ENCODE assay signal across 20 cellular contexts in the genomic region with DNA sequence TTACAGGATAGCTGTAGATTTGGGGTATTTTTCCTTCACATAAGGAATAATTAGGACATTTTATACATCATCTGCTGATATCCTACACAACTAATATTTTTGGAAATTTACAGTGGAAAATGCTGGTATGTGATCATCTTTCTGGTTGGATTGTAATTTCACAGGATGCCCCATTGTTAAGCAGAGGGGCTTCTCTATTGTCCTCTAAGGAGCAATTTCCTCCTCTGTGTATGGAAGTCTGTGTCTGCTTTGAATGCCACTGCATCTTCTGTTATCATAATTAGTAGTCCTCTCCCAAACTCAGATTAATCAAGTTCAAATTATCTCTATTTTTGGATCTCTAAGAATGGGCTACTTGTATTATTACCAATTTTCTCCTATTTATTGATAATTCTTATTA.
DNase-seq lines count a peak whose midpoint lies in the region; ATAC-seq, FAIRE-seq and TF ChIP-seq lines count a peak whose summit lies in the region.
"Had no signal": no experiment of that assay in that cellular context is flagged by ENCODE, and none has a peak within 500 bp of the region (broad histone marks: within the 10 kb centered on the region; RNA-seq: fewer than 3 reads in every experiment).

No MANE protein-coding gene starts in this region.

- H3K4me1 ChIP-seq in HUES64 (ENCODE audit: insufficient read depth, low read length): peaks cover 34% of the 10 kb centered on the region
- peaks cover 0 to 7% (median 3%) of the 10 kb centered on the region in 4 experiments; a peak in 1 of 7 replicates for H3K4me1 ChIP-seq in H1 (replicated peaks in 1 of 4; ENCODE audit: control insufficient read depth in 3 of 4, insufficient read depth in 4 of 4, low read length in 3 of 4)
- peaks cover 26% of the 10 kb centered on the region for H3K4me1 ChIP-seq in neural progenitor cell
- no peaks in the 10 kb centered on the region for H3K4me1 ChIP-seq in CD8-positive, alpha-beta T cell (ENCODE audit: insufficient read depth, low read length)
- H3K4me1 ChIP-seq: BLaER1 treated with 17β-estradiol and CSF1 and Interleukin-3, amounts not matched to agents 10 nM and 100 nM; Caco-2 had no signal

- POLR2A ChIA-PET in H1 (lab: Charles Lee; ENCODE audit: partially characterized antibody): no interaction called here
- POLR2A ChIA-PET in CD8-positive, alpha-beta T cell (lab: Charles Lee): no interaction called here

- H3K36me3 ChIP-seq in HUES64 (ENCODE audit: insufficient read depth, low read length): no peaks in the 10 kb centered on the region
- H3K36me3 ChIP-seq in H1 (ENCODE audit: control insufficient read depth in 2 of 4, insufficient read depth in 4 of 4, low read length in 3 of 4): no peaks in the 10 kb centered on the region
- H3K36me3 ChIP-seq in neural progenitor cell: no peaks in the 10 kb centered on the region
- H3K36me3 ChIP-seq in CD8-positive, alpha-beta T cell (ENCODE audit: insufficient read depth, low read length): no peaks in the 10 kb centered on the region
- H3K36me3 ChIP-seq: BLaER1 treated with 17β-estradiol and CSF1 and Interleukin-3, amounts not matched to agents 10 nM and 100 nM had no signal

- no peaks in the 10 kb centered on the region for H3K79me1 ChIP-seq in H1 (ENCODE audit: low read depth, low read length)

- no peak overlapping the region for H3K4me3 Mint-ChIP-seq in neural progenitor cell
- H3K4me3 Mint-ChIP-seq in activated naive CD8-positive, alpha-beta T cell treated with anti-CD3 and anti-CD28 coated beads, Interleukin-2, amount 50 U/mL, for 24 hours: no peak overlapping the region
- H3K4me3 Mint-ChIP-seq in CD8-positive, alpha-beta T cell: no peak overlapping the region
- H3K4me3 Mint-ChIP-seq: B cell, IgD-negative memory B cell had no signal

- H3K27me3 Mint-ChIP-seq in neural progenitor cell (ENCODE audit: insufficient read depth, low read depth): no peaks in the 10 kb centered on the region
- H3K27me3 Mint-ChIP-seq in activated naive CD8-positive, alpha-beta T cell treated with anti-CD3 and anti-CD28 coated beads, Interleukin-2, amount 50 U/mL, for 24 hours: no peaks in the 10 kb centered on the region
- no peaks in the 10 kb centered on the region for H3K27me3 Mint-ChIP-seq in CD8-positive, alpha-beta T cell (ENCODE audit: low read depth)
- H3K27me3 Mint-ChIP-seq: B cell, IgD-negative memory B cell had no signal

- H3K9me3 ChIP-seq in HUES64 (ENCODE audit: insufficient read depth, low read depth, low read length) (no peaks in the 10 kb centered on the region), H1 (ENCODE audit: insufficient read depth in 2 of 2, low read depth in 1 of 2, low read length in 1 of 2) (no peaks in the 10 kb centered on the region), neural progenitor cell (ENCODE audit: low read depth) (no peaks in the 10 kb centered on the region)
- H3K9me3 ChIP-seq in CD8-positive, alpha-beta T cell (ENCODE audit: low read length): no peaks in the 10 kb centered on the region
- H3K9me3 ChIP-seq: BLaER1 treated with 17β-estradiol and CSF1 and Interleukin-3, amounts not matched to agents 10 nM and 100 nM; Caco-2 had no signal

- H3K27ac Mint-ChIP-seq in neural progenitor cell: no peak overlapping the region
- no peak overlapping the region for H3K27ac Mint-ChIP-seq in activated naive CD8-positive, alpha-beta T cell treated with anti-CD3 and anti-CD28 coated beads, Interleukin-2, amount 50 U/mL, for 24 hours
- H3K27ac Mint-ChIP-seq in CD8-positive, alpha-beta T cell: no peak overlapping the region
- H3K27ac Mint-ChIP-seq: B cell, IgD-negative memory B cell had no signal

- no peak overlapping the region for H3K18ac ChIP-seq in H1 (ENCODE audit: extremely low read depth, low read length)

- H3K14ac ChIP-seq in H1 (ENCODE audit: insufficient read length): no peak overlapping the region

- no peak for TF ChIP-seq POLR2A in H1 (IDR thresholded peaks at IDR 0.05; ENCODE audit: control extremely low read depth in 1 of 2, low read depth in 2 of 2, low read length in 2 of 2)

- H3F3A ChIP-seq in neural progenitor cell (ENCODE audit: low read depth): no peaks in the 10 kb centered on the region

- no peaks in the 10 kb centered on the region for H3K27me3 ChIP-seq in HUES64 (ENCODE audit: insufficient read depth, low read length)
- H3K27me3 ChIP-seq in H1 (replicated peaks in 1 of 4; ENCODE audit: control insufficient read depth in 3 of 4, extremely low read depth in 1 of 4, insufficient read depth in 3 of 4, low read length in 3 of 4): no peaks in the 10 kb centered on the region
- no peaks in the 10 kb centered on the region for H3K27me3 ChIP-seq in neural progenitor cell
- no peaks in the 10 kb centered on the region for H3K27me3 ChIP-seq in CD8-positive, alpha-beta T cell (ENCODE audit: insufficient read depth, low read length)
- H3K27me3 ChIP-seq: BLaER1 treated with 17β-estradiol and CSF1 and Interleukin-3, amounts not matched to agents 10 nM and 100 nM had no signal

- H2BK15ac ChIP-seq in H1 (ENCODE audit: low read length): no peak overlapping the region

- no peaks in the 10 kb centered on the region for H3K36me3 Mint-ChIP-seq in neural progenitor cell
- H3K36me3 Mint-ChIP-seq in activated naive CD8-positive, alpha-beta T cell treated with anti-CD3 and anti-CD28 coated beads, Interleukin-2, amount 50 U/mL, for 24 hours (ENCODE audit: low read depth): no peaks in the 10 kb centered on the region
- no peaks in the 10 kb centered on the region for H3K36me3 Mint-ChIP-seq in CD8-positive, alpha-beta T cell
- H3K36me3 Mint-ChIP-seq: IgD-negative memory B cell had no signal

- H4K20me1 ChIP-seq in H1 (replicated peaks in 1 of 2; ENCODE audit: control insufficient read depth in 1 of 2, insufficient read depth in 2 of 2, low read length in 2 of 2): no peaks in the 10 kb centered on the region
- no peaks in the 10 kb centered on the region for H4K20me1 ChIP-seq in neural progenitor cell (ENCODE audit: low read depth)
- H4K20me1 ChIP-seq: BLaER1 treated with 17β-estradiol and CSF1 and Interleukin-3, amounts not matched to agents 10 nM and 100 nM had no signal

- H2BK120ac ChIP-seq in H1 (replicated peaks; ENCODE audit: low read depth, low read length): no peak overlapping the region

- H2BK12ac ChIP-seq in H1 (ENCODE audit: low read depth, low read length): no peak overlapping the region

- no peak for TF ChIP-seq RAD21 in H1 (IDR thresholded peaks at IDR 0.05 in 1 of 2, conservative IDR thresholded peaks at IDR 0.05 in 1 of 2; ENCODE audit: low read depth in 2 of 2, low read length in 2 of 2)

- H3K9ac ChIP-seq in HUES64 (ENCODE audit: low read depth, low read length) (no peak overlapping the region), H1 (replicated peaks in 1 of 4; ENCODE audit: extremely low read depth in 1 of 4, low read depth in 3 of 4, low read length in 3 of 4) (no peak overlapping the region), neural progenitor cell (no peak overlapping the region)
- H3K9ac ChIP-seq: BLaER1 treated with 17β-estradiol and CSF1 and Interleukin-3, amounts not matched to agents 10 nM and 100 nM had no signal

- no peak overlapping the region for H3K4me2 ChIP-seq in H1 (ENCODE audit: insufficient read depth in 1 of 2, low read depth in 2 of 2, low read length in 2 of 2)
- H3K4me2 ChIP-seq in neural progenitor cell: no peak overlapping the region
- H3K4me2 ChIP-seq: BLaER1 treated with 17β-estradiol and CSF1 and Interleukin-3, amounts not matched to agents 10 nM and 100 nM had no signal

- H3K4me3 ChIP-seq in HUES64 (ENCODE audit: low read length) (no peak overlapping the region), H1 (ENCODE audit: extremely low read depth in 1 of 4, insufficient read depth in 2 of 4, low read depth in 3 of 4, low read length in 4 of 4) (no peak overlapping the region), neural progenitor cell (no peak overlapping the region)
- no peak overlapping the region for H3K4me3 ChIP-seq in CD8-positive, alpha-beta T cell (ENCODE audit: low read depth, low read length)
- H3K4me3 ChIP-seq: BLaER1 treated with 17β-estradiol and CSF1 and Interleukin-3, amounts not matched to agents 10 nM and 100 nM had no signal

- TF ChIP-seq CTCF in D721Med (IDR thresholded peaks at IDR 0.05; ENCODE audit: insufficient read depth, missing control alignments): no peak
- TF ChIP-seq CTCF in H1 (IDR thresholded peaks at IDR 0.05; ENCODE audit: control extremely low read depth in 1 of 3, insufficient read depth in 1 of 3, low read depth in 1 of 3, low read length in 3 of 3): no peak
- no peak for TF ChIP-seq CTCF in neural progenitor cell (IDR thresholded peaks at IDR 0.05)
- no peak for TF ChIP-seq CTCF in CD8-positive, alpha-beta T cell (IDR thresholded peaks at IDR 0.05)

- H3K79me2 ChIP-seq in H1 (ENCODE audit: control insufficient read depth in 1 of 2, insufficient read depth in 2 of 2, low read length in 2 of 2) (no peaks in the 10 kb centered on the region), neural progenitor cell (ENCODE audit: low read depth) (no peaks in the 10 kb centered on the region)

- no peak for DNase-seq in D721Med (ENCODE audit: insufficient read length, low spot score)
- DNase-seq in H1 (ENCODE audit: low read depth in 1 of 2, low spot score in 2 of 2): no peak
- DNase-seq in neural progenitor cell (ENCODE audit: low spot score): peak; percentile 6
- no peak for DNase-seq in activated naive CD8-positive, alpha-beta T cell treated with anti-CD3 and anti-CD28 coated beads, Interleukin-2, amount 50 U/mL, for 24 hours
- DNase-seq in CD8-positive, alpha-beta T cell: no peak
- no peak for DNase-seq in OCI-M2 (lab: John Stamatoyannopoulos, UW; ENCODE audit: unreplicated experiment)
- DNase-seq: 8988T, Caco-2, DMS153, DMS79, GF-D8, GOT3, HCEC 1CT, KBM-7 had no signal

- peak overlapping the region; percentile 67 for H3K27ac ChIP-seq in HUES64 (ENCODE audit: low read depth, low read length)
- H3K27ac ChIP-seq in H1 (ENCODE audit: low read depth, low read length): no peak overlapping the region
- no peak overlapping the region for H3K27ac ChIP-seq in neural progenitor cell
- no peak overlapping the region for H3K27ac ChIP-seq in CD8-positive, alpha-beta T cell (ENCODE audit: low read depth, low read length)
- H3K27ac ChIP-seq: BLaER1 treated with 17β-estradiol and CSF1 and Interleukin-3, amounts not matched to agents 10 nM and 100 nM; HL-60 had no signal

- no peak overlapping the region for H3K23ac ChIP-seq in H1 (ENCODE audit: insufficient read length)

- intact Hi-C loops in CD8-positive, alpha-beta T cell (cut with DNase I, micrococcal nuclease): no loop called here

- peak; percentile 71 for FAIRE-seq in D721Med (lab: Jason Lieb, UNC)
- no peak for FAIRE-seq in H1 (lab: Jason Lieb, UNC)
- FAIRE-seq: HepG2 had no signal

- no peak overlapping the region for H3K4ac ChIP-seq in H1 (replicated peaks; ENCODE audit: insufficient read length, low read depth, low read length)

- H2BK5ac ChIP-seq in H1 (ENCODE audit: low read depth, low read length): no peak overlapping the region

- no peaks in the 10 kb centered on the region for H3K4me1 Mint-ChIP-seq in neural progenitor cell
- no peaks in the 10 kb centered on the region for H3K4me1 Mint-ChIP-seq in activated naive CD8-positive, alpha-beta T cell treated with anti-CD3 and anti-CD28 coated beads, Interleukin-2, amount 50 U/mL, for 24 hours
- no peaks in the 10 kb centered on the region for H3K4me1 Mint-ChIP-seq in CD8-positive, alpha-beta T cell (ENCODE audit: low read depth)
- H3K4me1 Mint-ChIP-seq: B cell, IgD-negative memory B cell had no signal

- H4K5ac ChIP-seq in H1 (ENCODE audit: insufficient read length, low read depth, low read length): peak overlapping the region; percentile 45

- H4K8ac ChIP-seq in H1 (ENCODE audit: extremely low read depth, insufficient read depth, low read length): no peak overlapping the region

- H3K23me2 ChIP-seq in H1 (ENCODE audit: low read depth, low read length): no peaks in the 10 kb centered on the region

- H3K9me3 Mint-ChIP-seq in neural progenitor cell: no peaks in the 10 kb centered on the region
- H3K9me3 Mint-ChIP-seq in activated naive CD8-positive, alpha-beta T cell treated with anti-CD3 and anti-CD28 coated beads, Interleukin-2, amount 50 U/mL, for 24 hours: no peaks in the 10 kb centered on the region
- H3K9me3 Mint-ChIP-seq in CD8-positive, alpha-beta T cell: no peaks in the 10 kb centered on the region

- H4K91ac ChIP-seq in H1 (replicated peaks; ENCODE audit: insufficient read length, low read length): no peak overlapping the region

- no peak for ATAC-seq in activated naive CD8-positive, alpha-beta T cell treated with anti-CD3 and anti-CD28 coated beads, Interleukin-2, amount 50 U/mL, for 24 hours
- ATAC-seq in CD8-positive, alpha-beta T cell: no peak
- ATAC-seq: HepG2 had no signal

- H2AFZ ChIP-seq in H1 (ENCODE audit: low read length) (no peak overlapping the region), neural progenitor cell (replicated peaks) (no peak overlapping the region)

- H3K56ac ChIP-seq in H1 (replicated peaks; ENCODE audit: insufficient read length, low read depth, low read length): no peak overlapping the region

- CTCF ChIA-PET in H1 (lab: Charles Lee; ENCODE audit: partially characterized antibody): no interaction called here
- CTCF ChIA-PET in CD8-positive, alpha-beta T cell (lab: Charles Lee): no interaction called here

- TF ChIP-seq EP300 in H1 (IDR thresholded peaks at IDR 0.05; ENCODE audit: borderline replicate concordance in 1 of 2, low read depth in 2 of 2, low read length in 2 of 2): no peak

- H2BK20ac ChIP-seq in H1 (ENCODE audit: low read length): no peak overlapping the region

- no peak overlapping the region for H2AK5ac ChIP-seq in H1 (ENCODE audit: low read depth, low read length)
